Comparison of ENCODE assay signal across 2 cellular contexts in the genomic region with DNA sequence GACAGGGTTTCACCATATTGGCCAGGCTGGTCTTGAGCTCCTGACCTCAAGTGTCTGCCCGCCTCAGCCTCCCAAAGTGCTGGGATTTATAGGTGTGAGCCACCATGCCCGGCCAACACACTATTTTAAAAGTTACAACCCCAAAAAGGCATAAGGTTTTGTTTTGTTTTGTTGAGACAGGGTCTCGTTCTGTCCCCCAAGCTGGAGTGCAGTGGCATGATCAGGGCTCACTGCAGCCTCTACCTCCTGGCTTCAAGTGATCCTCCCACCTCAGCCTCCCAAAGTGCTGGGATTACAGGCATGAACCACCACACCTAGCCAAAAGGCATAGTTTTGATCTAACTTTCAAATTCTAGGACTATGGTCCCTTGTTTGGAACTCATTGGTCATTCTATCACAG. TPM values are rescaled to one million over a fixed set of nuclear protein-coding genes. Genes with fewer than 3 reads are reported as not detected.
DNase-seq lines count a peak whose midpoint lies in the region; ATAC-seq, FAIRE-seq and TF ChIP-seq lines count a peak whose summit lies in the region.
"Not testable (repeated sequence)": the region's sequence is repeated elsewhere in the genome, so short reads cannot be mapped to it uniquely, and the experiment has no call there.

No MANE protein-coding gene starts in this region.

- H3K27ac ChIP-seq in HepG2 (ENCODE audit: extremely low read length, insufficient read depth, low read length), result not testable (repeated sequence)

- H3K9ac ChIP-seq in HepG2 (ENCODE audit: insufficient read depth, low read depth, low read length), result not testable (repeated sequence)

- in situ Hi-C loops in HepG2 (cut with HindIII; ENCODE audit: extremely low pct_ligation_motif_present, low pct_unique_long_range_greater_than_20kb), result not testable (repeated sequence)

- not testable (repeated sequence) for BruUV-seq in HepG2 (replicated peaks; lab: Mats Ljungman, UMichigan)

- ATAC-seq in HepG2, result not testable (repeated sequence)

- H3K4me3 ChIP-seq in HepG2 (replicated peaks in 1 of 3; ENCODE audit: insufficient read depth in 1 of 3, low read depth in 2 of 3, low read length in 3 of 3), result not testable (repeated sequence)

- CTCF ChIA-PET in HepG2 (lab: Yijun Ruan, JAX; ENCODE audit: low intra/inter-chr PET ratio, low total read pairs), result not testable (repeated sequence)

- POLR2A ChIA-PET in HepG2 (lab: Yijun Ruan, JAX), result interaction anchor here (1.1 to 6.3 kb wide), 3 partner anchors 11 to 26 kb away, joined by 3 to 130 read pairs (median 4); no protein-coding TSS in a partner anchor

- H3K36me3 ChIP-seq in HepG2 (replicated peaks in 1 of 2; ENCODE audit: control insufficient read depth in 1 of 2, insufficient read depth in 2 of 2, low read length in 2 of 2), result not testable (repeated sequence)

- TF ChIP-seq RAD21 in HepG2 (CRISPR knock-in tag; IDR thresholded peaks at IDR 0.05), result not testable (repeated sequence)

- TF ChIP-seq EP300 in HepG2 (IDR thresholded peaks at IDR 0.05; ENCODE audit: low read depth in 2 of 2, low read length in 2 of 2); HepG2 (CRISPR knock-in tag; IDR thresholded peaks at IDR 0.05; ENCODE audit: borderline replicate concordance): not testable (repeated sequence)

- not testable (repeated sequence) for DNase-seq in HepG2 (ENCODE audit: low spot score)
- peak; percentile 51 for DNase-seq in mesenteric fat pad (ENCODE audit: low spot score)

- not testable (repeated sequence) for TF ChIP-seq POLR2A in HepG2 (IDR thresholded peaks at IDR 0.05; ENCODE audit: insufficient read depth in 1 of 2, low read depth in 2 of 2, low read length in 2 of 2)

- TF ChIP-seq CTCF in HepG2 (CRISPR knock-in tag; IDR thresholded peaks at IDR 0.05), result not testable (repeated sequence)

- not testable (repeated sequence) for FAIRE-seq in HepG2 (lab: Jason Lieb, UNC)

- H3K9me3 ChIP-seq in HepG2 (ENCODE audit: low read length), result not testable (repeated sequence)

- H3K27me3 ChIP-seq in HepG2 (ENCODE audit: control insufficient read depth in 1 of 2, insufficient read depth in 2 of 2, low read length in 2 of 2), result not testable (repeated sequence)

- H2AFZ ChIP-seq in HepG2 (ENCODE audit: low read length), result not testable (repeated sequence)

- H3K4me2 ChIP-seq in HepG2 (ENCODE audit: low read depth, low read length), result not testable (repeated sequence)

- H4K20me1 ChIP-seq in HepG2 (ENCODE audit: insufficient read depth, low read length), result not testable (repeated sequence)

- WGBS in HepG2 (ENCODE audit: low lambda C conversion rate), result 97% methylated on average over 3 of the region's 3 CpGs

- intact Hi-C loops in HepG2 (cut with micrococcal nuclease; ENCODE audit: unreplicated experiment), result not testable (repeated sequence)

- peaks cover 38% of the 10 kb centered on the region for H3K4me1 ChIP-seq in HepG2 (ENCODE audit: insufficient read depth, low read length)

- not testable (repeated sequence) for H3K79me2 ChIP-seq in HepG2 (ENCODE audit: insufficient read depth, low read length)

RNA-seq across cellular contexts. Expression of gene CTNNBIP1, which starts 7.4 kb away (rescaled TPM):
- total RNA-seq in HepG2 (2016; rRNA removed; fragmentation: Illumina TruSeq; extraction: Trizol) (67.0 and 71.7 TPM in 2 replicates), mesenteric fat pad (29.8 TPM)
- total RNA-seq in HepG2 (2016; cell fraction: cytosol; rRNA removed; fragmentation: Illumina TruSeq; extraction: Trizol; ENCODE audit: low read depth), result 112 and 131 TPM in 2 replicates
- 54.5 and 70.6 TPM in 2 replicates for total RNA-seq in HepG2 (2016; cell fraction: insoluble cytoplasmic fraction; rRNA removed; fragmentation: Illumina TruSeq; extraction: Trizol)
- 130 and 149 TPM in 2 replicates for total RNA-seq in HepG2 (2016; cell fraction: membrane; rRNA removed; fragmentation: Illumina TruSeq; extraction: Trizol)
- total RNA-seq in HepG2 (2016; cell fraction: nucleus; rRNA removed; fragmentation: Illumina TruSeq; extraction: Trizol), result 21.2 and 22.7 TPM in 2 replicates
- polyA plus RNA-seq in HepG2 (2011; rRNA removed), result 83.0 and 83.1 TPM in 2 replicates
- polyA plus RNA-seq in HepG2 (2011; cell fraction: cytosol; rRNA removed), result 57.2 and 76.8 TPM in 2 replicates
- 32.2 and 32.4 TPM in 2 replicates for polyA plus RNA-seq in HepG2 (2011; cell fraction: nucleus; rRNA removed)
- 26.8 and 39.9 TPM in 2 replicates for polyA plus RNA-seq in HepG2 (2012)
- 182 and 242 TPM in 2 replicates for polyA plus RNA-seq in HepG2 (2016; cell fraction: cytosol; fragmentation: Illumina TruSeq; extraction: Trizol; ENCODE audit: low read depth)
- 74.3 and 84.9 TPM in 2 replicates for polyA plus RNA-seq in HepG2 (2016; cell fraction: insoluble cytoplasmic fraction; fragmentation: Illumina TruSeq; extraction: Trizol; ENCODE audit: low read depth)
- 169 and 203 TPM in 2 replicates for polyA plus RNA-seq in HepG2 (2016; cell fraction: membrane; fragmentation: Illumina TruSeq; extraction: Trizol; ENCODE audit: low read depth)
- 49.9 and 56.8 TPM in 2 replicates for polyA plus RNA-seq in HepG2 (2016; cell fraction: nucleus; fragmentation: Illumina TruSeq; extraction: Trizol; ENCODE audit: insufficient read depth, low read depth)
- 5.8 and 84.0 TPM in 2 replicates for polyA minus RNA-seq in HepG2 (2011; rRNA and poly(A)+ RNA removed; ENCODE audit: low replicate concordance)
- polyA minus RNA-seq in HepG2 (2011; cell fraction: cytosol; rRNA and poly(A)+ RNA removed), result 49.7 and 52.8 TPM in 2 replicates
- polyA minus RNA-seq in HepG2 (2011; cell fraction: nucleus; rRNA and poly(A)+ RNA removed), result 11.7 and 12.0 TPM in 2 replicates

RNA-seq across cellular contexts. Expression of gene LZIC, which starts 25.7 kb away (rescaled TPM):
- total RNA-seq in HepG2 (2016; rRNA removed; fragmentation: Illumina TruSeq; extraction: Trizol), result 71.8 and 119 TPM in 2 replicates
- total RNA-seq in HepG2 (2016; cell fraction: cytosol; rRNA removed; fragmentation: Illumina TruSeq; extraction: Trizol; ENCODE audit: low read depth), result 53.5 and 59.6 TPM in 2 replicates
- 69.8 and 119 TPM in 2 replicates for total RNA-seq in HepG2 (2016; cell fraction: insoluble cytoplasmic fraction; rRNA removed; fragmentation: Illumina TruSeq; extraction: Trizol)
- total RNA-seq in HepG2 (2016; cell fraction: membrane; rRNA removed; fragmentation: Illumina TruSeq; extraction: Trizol), result 70.4 and 80.8 TPM in 2 replicates
- 28.4 and 29.3 TPM in 2 replicates for total RNA-seq in HepG2 (2016; cell fraction: nucleus; rRNA removed; fragmentation: Illumina TruSeq; extraction: Trizol)
- 17.2 and 25.2 TPM in 2 replicates for polyA plus RNA-seq in HepG2 (2011; rRNA removed)
- polyA plus RNA-seq in HepG2 (2011; cell fraction: cytosol; rRNA removed), result 9.2 and 15.1 TPM in 2 replicates
- 4.6 and 6.2 TPM in 2 replicates for polyA plus RNA-seq in HepG2 (2011; cell fraction: nucleus; rRNA removed)
- 33.4 and 46.4 TPM in 2 replicates for polyA plus RNA-seq in HepG2 (2012)
- 40.3 and 68.0 TPM in 2 replicates for polyA plus RNA-seq in HepG2 (2016; cell fraction: cytosol; fragmentation: Illumina TruSeq; extraction: Trizol; ENCODE audit: low read depth)
- 101 and 109 TPM in 2 replicates for polyA plus RNA-seq in HepG2 (2016; cell fraction: insoluble cytoplasmic fraction; fragmentation: Illumina TruSeq; extraction: Trizol; ENCODE audit: low read depth)
- 50.9 and 64.5 TPM in 2 replicates for polyA plus RNA-seq in HepG2 (2016; cell fraction: membrane; fragmentation: Illumina TruSeq; extraction: Trizol; ENCODE audit: low read depth)
- polyA plus RNA-seq in HepG2 (2016; cell fraction: nucleus; fragmentation: Illumina TruSeq; extraction: Trizol; ENCODE audit: insufficient read depth, low read depth), result 41.7 and 43.7 TPM in 2 replicates
- polyA minus RNA-seq in HepG2 (2011; rRNA and poly(A)+ RNA removed; ENCODE audit: low replicate concordance), result 7.7 and 9.9 TPM in 2 replicates
- 17.2 and 17.4 TPM in 2 replicates for polyA minus RNA-seq in HepG2 (2011; cell fraction: cytosol; rRNA and poly(A)+ RNA removed)
- polyA minus RNA-seq in HepG2 (2011; cell fraction: nucleus; rRNA and poly(A)+ RNA removed), result 12.1 and 14.7 TPM in 2 replicates
- total RNA-seq in mesenteric fat pad, result 23.4 TPM

RNA-seq across cellular contexts. Expression of gene NMNAT1, which starts 25.8 kb away (rescaled TPM):
- 12.2 and 14.5 TPM in 2 replicates for total RNA-seq in HepG2 (2016; rRNA removed; fragmentation: Illumina TruSeq; extraction: Trizol)
- 6.7 and 7.9 TPM in 2 replicates for total RNA-seq in HepG2 (2016; cell fraction: cytosol; rRNA removed; fragmentation: Illumina TruSeq; extraction: Trizol; ENCODE audit: low read depth)
- 12.6 and 15.6 TPM in 2 replicates for total RNA-seq in HepG2 (2016; cell fraction: insoluble cytoplasmic fraction; rRNA removed; fragmentation: Illumina TruSeq; extraction: Trizol)
- total RNA-seq in HepG2 (2016; cell fraction: membrane; rRNA removed; fragmentation: Illumina TruSeq; extraction: Trizol), result 7.0 and 8.2 TPM in 2 replicates
- total RNA-seq in HepG2 (2016; cell fraction: nucleus; rRNA removed; fragmentation: Illumina TruSeq; extraction: Trizol), result 6.1 and 8.7 TPM in 2 replicates
- 5.4 and 5.6 TPM in 2 replicates for polyA plus RNA-seq in HepG2 (2011; rRNA removed)
- 3.9 and 4.7 TPM in 2 replicates for polyA plus RNA-seq in HepG2 (2011; cell fraction: cytosol; rRNA removed)
- 2.7 and 2.9 TPM in 2 replicates for polyA plus RNA-seq in HepG2 (2011; cell fraction: nucleus; rRNA removed)
- polyA plus RNA-seq in HepG2 (2012), result 5.8 and 11.4 TPM in 2 replicates
- 1.5 and 1.8 TPM in 2 replicates for polyA plus RNA-seq in HepG2 (2016; cell fraction: cytosol; fragmentation: Illumina TruSeq; extraction: Trizol; ENCODE audit: low read depth)
- 9.4 and 9.5 TPM in 2 replicates for polyA plus RNA-seq in HepG2 (2016; cell fraction: insoluble cytoplasmic fraction; fragmentation: Illumina TruSeq; extraction: Trizol; ENCODE audit: low read depth)
- polyA plus RNA-seq in HepG2 (2016; cell fraction: membrane; fragmentation: Illumina TruSeq; extraction: Trizol; ENCODE audit: low read depth), result 2.7 and 3.0 TPM in 2 replicates
- 7.0 and 7.5 TPM in 2 replicates for polyA plus RNA-seq in HepG2 (2016; cell fraction: nucleus; fragmentation: Illumina TruSeq; extraction: Trizol; ENCODE audit: insufficient read depth, low read depth)
- 9.3 and 11.0 TPM in 2 replicates for polyA minus RNA-seq in HepG2 (2011; rRNA and poly(A)+ RNA removed; ENCODE audit: low replicate concordance)
- 4.8 and 5.8 TPM in 2 replicates for polyA minus RNA-seq in HepG2 (2011; cell fraction: cytosol; rRNA and poly(A)+ RNA removed)
- polyA minus RNA-seq in HepG2 (2011; cell fraction: nucleus; rRNA and poly(A)+ RNA removed), result 10.2 and 12.2 TPM in 2 replicates
- total RNA-seq in mesenteric fat pad, result 11.9 TPM
